13 cellular contexts compared by ENCODE assay signal in the genomic region with DNA sequence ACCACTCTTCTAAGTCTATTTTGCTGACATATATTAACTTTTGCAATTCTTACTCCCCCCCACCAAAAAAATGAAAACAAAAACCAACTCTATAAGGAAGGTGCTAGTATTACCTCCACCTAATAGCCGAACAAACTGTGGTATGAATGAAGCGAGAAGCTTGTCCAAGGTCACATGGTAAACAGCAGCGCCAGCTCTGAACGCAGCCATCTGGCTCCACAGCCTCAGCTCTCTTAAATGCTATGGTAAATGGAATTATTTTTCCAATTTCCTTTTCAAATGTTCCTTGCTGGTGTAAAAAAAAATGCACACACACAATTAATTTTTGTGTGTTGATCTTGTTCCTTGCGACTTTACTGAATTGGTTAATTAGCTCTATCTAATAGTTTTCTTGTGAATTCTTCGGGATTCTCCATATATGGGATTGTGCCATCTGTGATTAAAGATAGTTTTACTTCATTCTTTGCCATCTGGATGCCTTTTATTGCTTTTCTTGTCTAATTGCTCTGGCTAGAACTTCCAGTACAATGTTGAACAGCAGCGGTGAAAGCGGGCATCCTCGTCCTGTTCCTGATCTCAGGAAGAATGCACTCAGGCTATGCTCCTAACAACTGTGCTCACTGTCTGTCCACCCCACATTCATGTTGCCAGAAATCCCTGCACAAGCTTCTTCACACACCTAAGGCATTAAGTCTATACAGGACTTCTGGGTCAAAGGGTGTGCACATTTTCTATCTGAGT.
"Had no signal": no experiment of that assay in that cellular context is flagged by ENCODE, and none has a peak within 500 bp of the region (broad histone marks: within the 10 kb centered on the region; RNA-seq: fewer than 3 reads in every experiment).

No MANE protein-coding gene starts in this region.

- H3K4me3 Mint-ChIP-seq: activated naive CD8-positive, alpha-beta T cell; naive B cell had no signal

- H3K4me1 Mint-ChIP-seq: naive B cell had no signal

- H3K27ac ChIP-seq: brain microvascular endothelial cell, esophagus squamous epithelium, transverse colon had no signal

- H3K9me3 ChIP-seq: esophagus squamous epithelium, transverse colon had no signal

- DNase-seq: activated CD4-positive, alpha-beta T cell treated with anti-CD3 and anti-CD28 coated beads for 48 hours; activated effector memory CD4-positive, alpha-beta T cell treated with anti-CD3 and anti-CD28 coated beads, Interleukin-2, amount 50 U/mL, for 16 hours; brain microvascular endothelial cell; esophagus squamous epithelium; foreskin fibroblast; glutamatergic neuron; left colon; naive B cell; small intestine; T-helper 1 cell; transverse colon had no signal

- H3K27me3 ChIP-seq: brain microvascular endothelial cell, esophagus squamous epithelium, transverse colon had no signal

- FAIRE-seq: small intestine had no signal

- ATAC-seq: left colon had no signal

- H3K4me1 ChIP-seq: esophagus squamous epithelium, transverse colon had no signal

- H3K9me3 Mint-ChIP-seq: naive B cell had no signal

- H3K36me3 Mint-ChIP-seq: activated naive CD8-positive, alpha-beta T cell; naive B cell had no signal

- H3K36me3 ChIP-seq: brain microvascular endothelial cell, esophagus squamous epithelium, transverse colon had no signal

- H3K27me3 Mint-ChIP-seq: naive B cell had no signal

- H3K27ac Mint-ChIP-seq: activated naive CD8-positive, alpha-beta T cell had no signal

- H3K4me3 ChIP-seq: esophagus squamous epithelium, lung, transverse colon had no signal
